ENCODE assay signal across 29 cellular contexts in genomic region chr14:30225171-30225570, GRCh38.
A peak's percentile ranks its signal among the peaks of the same experiment; 100 is the strongest.
DNase-seq lines count a peak whose midpoint lies in the region; ATAC-seq and TF ChIP-seq lines count a peak whose summit lies in the region.
"Had no signal": no experiment of that assay in that cellular context is flagged by ENCODE, and none has a peak within 500 bp of the region (broad histone marks: within the 10 kb centered on the region; RNA-seq: fewer than 3 reads in every experiment).

No MANE protein-coding gene starts in this region.

- H3K4me3 ChIP-seq in heart left ventricle (no peak overlapping the region), right atrium auricular region (no peak overlapping the region), esophagus squamous epithelium (no peak overlapping the region), GM23248 (no peak overlapping the region)
- H3K4me3 ChIP-seq: HAP-1, ovary, SJSA1, upper lobe of left lung had no signal

- peaks cover 33% of the 10 kb centered on the region for H3F3A ChIP-seq in GM23248 (ENCODE audit: insufficient read depth)

- in situ Hi-C loops in GM23248 (cut with MboI), result no loop called here

- no peaks in the 10 kb centered on the region for H3K4me1 Mint-ChIP-seq in T-cell
- H3K4me1 Mint-ChIP-seq: activated naive CD4-positive, alpha-beta T cell treated with anti-CD3 and anti-CD28 coated beads, Interleukin-2, amount 50 U/mL, for 24 hours; memory B cell had no signal

- no peak overlapping the region for H3K4me3 Mint-ChIP-seq in T-cell
- H3K4me3 Mint-ChIP-seq: activated naive CD4-positive, alpha-beta T cell treated with anti-CD3 and anti-CD28 coated beads, Interleukin-2, amount 50 U/mL, for 24 hours; dendritic cell treated with granulocyte-macrophage colony-stimulating factor and Interleukin-4, amounts not matched to agents 40 ng/mL and 50 ng/mL, for 4 days; endodermal cell; memory B cell had no signal

- peaks cover 0 to 5% (median 0%) of the 10 kb centered on the region in 3 donors for H3K9me3 Mint-ChIP-seq in T-cell
- H3K9me3 Mint-ChIP-seq: activated naive CD4-positive, alpha-beta T cell treated with anti-CD3 and anti-CD28 coated beads, Interleukin-2, amount 50 U/mL, for 24 hours; activated T-helper 2 cell treated with anti-CD3 and anti-CD28 coated beads, Interferon-gamma antibody, Interleukin-2, Interleukin-4, amounts not matched to agents 10 μg/mL and 5 μg/mL and 100 μg/mL, durations not matched to agents 14 hours and 24 hours and 36 hours; dendritic cell treated with granulocyte-macrophage colony-stimulating factor and Interleukin-4, amounts not matched to agents 40 ng/mL and 50 ng/mL, for 4 days; endodermal cell; memory B cell had no signal

- TF ChIP-seq CTCF in heart left ventricle (IDR thresholded peaks at IDR 0.05) (no peak), right atrium auricular region (IDR thresholded peaks at IDR 0.05) (no peak), esophagus squamous epithelium (IDR thresholded peaks at IDR 0.05) (no peak)

- no peaks in the 10 kb centered on the region for H3K36me3 ChIP-seq in heart left ventricle
- no peaks in the 10 kb centered on the region for H3K36me3 ChIP-seq in right atrium auricular region
- H3K36me3 ChIP-seq in esophagus squamous epithelium, result no peaks in the 10 kb centered on the region
- no peaks in the 10 kb centered on the region for H3K36me3 ChIP-seq in GM23248 (ENCODE audit: low read depth)
- H3K36me3 ChIP-seq: HAP-1, ovary, SJSA1, upper lobe of left lung had no signal

- no peak for TF ChIP-seq POLR2A in heart left ventricle (IDR thresholded peaks at IDR 0.05)
- TF ChIP-seq POLR2A in esophagus squamous epithelium (IDR thresholded peaks at IDR 0.05), result no peak

- H3K9me3 ChIP-seq in heart left ventricle (no peaks in the 10 kb centered on the region), right atrium auricular region (no peaks in the 10 kb centered on the region), esophagus squamous epithelium (no peaks in the 10 kb centered on the region), GM23248 (ENCODE audit: low read depth) (no peaks in the 10 kb centered on the region)
- H3K9me3 ChIP-seq: HAP-1, ovary, SJSA1, upper lobe of left lung had no signal

- intact Hi-C loops in heart left ventricle (cut with DNase I) (no loop called here), esophagus squamous epithelium (cut with DNase I) (no loop called here), sciatic nerve (cut with DNase I) (no loop called here)

- no peak overlapping the region for H2AFZ ChIP-seq in GM23248

- no peaks in the 10 kb centered on the region for H3K9me2 ChIP-seq in GM23248 (ENCODE audit: insufficient read depth)

- ATAC-seq in heart left ventricle (peak; percentile 21 to 54 (median 45)), sciatic nerve (peak; percentile 76), T-cell (replicated peaks in 1 of 4) (no peak)
- ATAC-seq: esophagus mucosa had no signal

- no peaks in the 10 kb centered on the region for H4K20me1 ChIP-seq in GM23248 (ENCODE audit: insufficient read depth)

- WGBS in heart left ventricle, 4 donors, result 48 to 75% (median 54%) methylated on average over 1 of the region's 1 CpG
- 64 to 67% methylated on average over 1 of the region's 1 CpG for WGBS in esophagus squamous epithelium, 2 donors
- WGBS in GM23248 (ENCODE audit: low coverage in 1 of 2, low lambda C conversion rate in 2 of 2, missing lambda C conversion rate in 2 of 2), 2 experiments, result 96 to 100% methylated on average over 1 of the region's 1 CpG

- peak overlapping the region in 5 of 12 donors; percentile 2 to 65 (median 42) for H3K27ac ChIP-seq in heart left ventricle
- H3K27ac ChIP-seq in right atrium auricular region, result peak overlapping the region in 1 of 2 donors; percentile 66
- H3K27ac ChIP-seq in esophagus squamous epithelium, result peak overlapping the region; percentile 37 to 82 (median 74)
- H3K27ac ChIP-seq in GM23248, result no peak overlapping the region
- H3K27ac ChIP-seq: ovary, SJSA1 had no signal

- POLR2A ChIA-PET in T-cell (lab: Charles Lee), result no interaction called here

- no peak overlapping the region for H3K4me2 ChIP-seq in GM23248 (ENCODE audit: unreplicated experiment)

- H3K27me3 ChIP-seq in heart left ventricle (no peaks in the 10 kb centered on the region), right atrium auricular region (no peaks in the 10 kb centered on the region), esophagus squamous epithelium (no peaks in the 10 kb centered on the region), GM23248 (replicated peaks; ENCODE audit: insufficient read depth) (no peaks in the 10 kb centered on the region)
- H3K27me3 ChIP-seq: ovary, SJSA1, upper lobe of left lung had no signal

- no peak overlapping the region for H3K9ac ChIP-seq in GM23248

- no peak overlapping the region for H3K27ac Mint-ChIP-seq in T-cell
- H3K27ac Mint-ChIP-seq: activated naive CD4-positive, alpha-beta T cell treated with anti-CD3 and anti-CD28 coated beads, Interleukin-2, amount 50 U/mL, for 24 hours; activated T-helper 2 cell treated with anti-CD3 and anti-CD28 coated beads, Interferon-gamma antibody, Interleukin-2, Interleukin-4, amounts not matched to agents 10 μg/mL and 5 μg/mL and 100 μg/mL, durations not matched to agents 14 hours and 24 hours and 36 hours; dendritic cell treated with granulocyte-macrophage colony-stimulating factor and Interleukin-4, amounts not matched to agents 40 ng/mL and 50 ng/mL, for 4 days; endodermal cell; memory B cell had no signal

- no peaks in the 10 kb centered on the region for H3K27me3 Mint-ChIP-seq in T-cell
- H3K27me3 Mint-ChIP-seq: activated naive CD4-positive, alpha-beta T cell treated with anti-CD3 and anti-CD28 coated beads, Interleukin-2, amount 50 U/mL, for 24 hours; dendritic cell treated with granulocyte-macrophage colony-stimulating factor and Interleukin-4, amounts not matched to agents 40 ng/mL and 50 ng/mL, for 4 days; memory B cell had no signal

- no peaks in the 10 kb centered on the region for H3K36me3 Mint-ChIP-seq in T-cell
- H3K36me3 Mint-ChIP-seq: activated naive CD4-positive, alpha-beta T cell treated with anti-CD3 and anti-CD28 coated beads, Interleukin-2, amount 50 U/mL, for 24 hours; memory B cell had no signal

- DNase-seq in heart left ventricle, result no peak
- no peak for DNase-seq in right atrium auricular region (ENCODE audit: low spot score)
- no peak for DNase-seq in esophagus squamous epithelium (lab: John Stamatoyannopoulos, UW)
- no peak for DNase-seq in sciatic nerve (ENCODE audit: low spot score)
- no peak for DNase-seq in T-cell
- no peak for DNase-seq in NCI-H146 (lab: John Stamatoyannopoulos, UW)
- DNase-seq in GM23248, result no peak
- DNase-seq in NOMO-1 treated with dmso at 0.1 percent for 144 hours (lab: John Stamatoyannopoulos, UW; ENCODE audit: unreplicated experiment), result no peak
- DNase-seq: activated CD4-positive, alpha-beta T cell treated with anti-CD3 and anti-CD28 coated beads for 48 hours; anterior cingulate cortex; Calu3; central memory CD4-positive, alpha-beta T cell; DMS79; endodermal cell; hippocampal formation; NCI-H1417 treated with DMSO at 0.1 percent for 48 hours; NCI-H2081 treated with DMSO at 0.1 percent for 48 hours; NCI-H226; ovary; stimulated activated CD4-positive, alpha-beta T cell treated with anti-CD3 and anti-CD28 coated beads, Interleukin-2, amount 100 ng/mL, for 48 hours; T1000; upper lobe of left lung had no signal

- CTCF ChIA-PET in T-cell (lab: Charles Lee), result no interaction called here

- no peaks in the 10 kb centered on the region for H3K79me2 ChIP-seq in GM23248 (ENCODE audit: insufficient read depth)

- H3K4me1 ChIP-seq in heart left ventricle (peaks cover 0 to 41% (median 14%) of the 10 kb centered on the region in 12 donors), right atrium auricular region (peaks cover 0 to 21% of the 10 kb centered on the region in 2 donors), esophagus squamous epithelium (peaks cover 3 to 76% (median 33%) of the 10 kb centered on the region in 3 donors), GM23248 (ENCODE audit: insufficient read depth) (peaks cover 39% of the 10 kb centered on the region)
- H3K4me1 ChIP-seq: HAP-1 had no signal

Comparison
In these comparisons a context has a peak if more than half of its experiments do, and no peak if none do; other contexts are left out.
1. ATAC-seq: peak in heart left ventricle (4 of 4) and sciatic nerve (single experiment); none in T-cell (0 of 4).